ENCODE assay signal across 21 cellular contexts in genomic region chr14:35715079-35715478, GRCh38.
"Had no signal": no experiment of that assay in that cellular context is flagged by ENCODE, and none has a peak within 500 bp of the region (broad histone marks: within the 10 kb centered on the region; RNA-seq: fewer than 3 reads in every experiment).

No MANE protein-coding gene starts in this region.

- H3K4me2 ChIP-seq: smooth muscle cell had no signal

- H3K4me1 ChIP-seq: gastrocnemius medialis, right lobe of liver, suprapubic skin, vagina had no signal

- H3K36me3 ChIP-seq: ovary had no signal

- H3K4me3 ChIP-seq: coronary artery, gastrocnemius medialis, lung, ovary, right lobe of liver, smooth muscle cell, suprapubic skin, vagina had no signal

- H3K9me3 ChIP-seq: gastrocnemius medialis, ovary, right lobe of liver, suprapubic skin, vagina had no signal

- ATAC-seq: effector memory CD8-positive, alpha-beta T cell; gastrocnemius medialis; left lobe of liver; natural killer cell; right lobe of liver; stimulated activated naive CD8-positive, alpha-beta T cell treated with anti-CD3 and anti-CD28 coated beads, Interleukin-15, amount 100 ng/mL, for 72 hours had no signal

- DNase-seq: dermis blood vessel endothelial cell; effector memory CD8-positive, alpha-beta T cell; gastrocnemius medialis; head of caudate nucleus; natural killer cell; ovary; right lobe of liver; stimulated activated CD4-positive, alpha-beta T cell treated with anti-CD3 and anti-CD28 coated beads, Interleukin-12 subunit alpha, Interleukin-12 subunit beta, amount 100 ng/mL, for 4 hours; stimulated activated CD4-positive, alpha-beta T cell treated with anti-CD3 and anti-CD28 coated beads, Interleukin-1b, Interleukin-23, amount 100 ng/mL, for 48 hours; stimulated activated CD4-positive, alpha-beta T cell treated with anti-CD3 and anti-CD28 coated beads, Interleukin-4, amount 100 ng/mL, for 1 hour; stimulated activated CD8-positive, alpha-beta memory T cell treated with anti-CD3 and anti-CD28 coated beads, Interleukin-4, amount 100 ng/mL, for 48 hours; stimulated activated naive CD4-positive, alpha-beta T cell; stimulated activated naive CD8-positive, alpha-beta T cell treated with anti-CD3 and anti-CD28 coated beads, Interleukin-15, amount 100 ng/mL, for 72 hours; trophoblast cell had no signal

- H3K27ac ChIP-seq: coronary artery, gastrocnemius medialis, ovary, right lobe of liver, suprapubic skin, vagina had no signal

- FAIRE-seq: keratinocyte had no signal

- H3K27me3 ChIP-seq: gastrocnemius medialis, ovary, right lobe of liver, suprapubic skin, vagina had no signal
